9 cellular contexts compared by ENCODE assay signal in genomic region chr3:17632401-17633100, GRCh38.
DNase-seq lines count a peak whose midpoint lies in the region; ATAC-seq and TF ChIP-seq lines count a peak whose summit lies in the region.
"Had no signal": no experiment of that assay in that cellular context is flagged by ENCODE, and none has a peak within 500 bp of the region (broad histone marks: within the 10 kb centered on the region; RNA-seq: fewer than 3 reads in every experiment).

No MANE protein-coding gene starts in this region.

- H3K4me1 Mint-ChIP-seq in activated CD4-positive, alpha-beta T cell treated with anti-CD3 and anti-CD28 coated beads for 36 hours: peaks cover 17% of the 10 kb centered on the region
- peaks cover 17% of the 10 kb centered on the region for H3K4me1 Mint-ChIP-seq in activated CD4-positive, alpha-beta T cell treated with anti-CD3 and anti-CD28 coated beads, Interleukin-2, amount 10 ng/mL, durations not matched to agents 7 days and 5 days
- H3K4me1 Mint-ChIP-seq in T-cell: peaks cover 20 to 32% (median 27%) of the 10 kb centered on the region in 3 donors

- H3K27me3 Mint-ChIP-seq in activated CD4-positive, alpha-beta T cell treated with anti-CD3 and anti-CD28 coated beads for 36 hours: no peaks in the 10 kb centered on the region
- H3K27me3 Mint-ChIP-seq in activated CD4-positive, alpha-beta T cell treated with anti-CD3 and anti-CD28 coated beads, Interleukin-2, amount 10 ng/mL, durations not matched to agents 7 days and 5 days: no peaks in the 10 kb centered on the region
- H3K27me3 Mint-ChIP-seq in T-cell: no peaks in the 10 kb centered on the region

- no peaks in the 10 kb centered on the region for H3K9me3 ChIP-seq in mammary epithelial cell (replicated peaks; ENCODE audit: insufficient read depth, low read length)
- H3K9me3 ChIP-seq in gastrocnemius medialis: no peaks in the 10 kb centered on the region

- no peak for TF ChIP-seq CTCF in mammary epithelial cell (conservative IDR thresholded peaks at IDR 0.05 in 1 of 2, IDR thresholded peaks at IDR 0.05 in 1 of 2; ENCODE audit: extremely low read depth in 1 of 2, insufficient read depth in 1 of 2, low read depth in 1 of 2, low read length in 2 of 2)
- no peak for TF ChIP-seq CTCF in gastrocnemius medialis (IDR thresholded peaks at IDR 0.05 in 4 of 5, conservative IDR thresholded peaks at IDR 0.05 in 1 of 5)

- H3K27ac ChIP-seq in mammary epithelial cell (ENCODE audit: insufficient read depth, low read depth, low read length) (no peak overlapping the region), gastrocnemius medialis (peak overlapping the region; percentile 49 to 71 (median 66))

- H4K20me1 ChIP-seq in mammary epithelial cell (ENCODE audit: insufficient read depth, low read length): no peaks in the 10 kb centered on the region

- H3K27ac Mint-ChIP-seq in activated CD4-positive, alpha-beta T cell treated with anti-CD3 and anti-CD28 coated beads for 36 hours: no peak overlapping the region
- no peak overlapping the region for H3K27ac Mint-ChIP-seq in activated CD4-positive, alpha-beta T cell treated with anti-CD3 and anti-CD28 coated beads, Interleukin-2, amount 10 ng/mL, durations not matched to agents 7 days and 5 days
- H3K27ac Mint-ChIP-seq in T-cell: no peak overlapping the region

- H3K79me2 ChIP-seq in mammary epithelial cell (ENCODE audit: insufficient read depth, low read length): no peaks in the 10 kb centered on the region

- H3K9me3 Mint-ChIP-seq in activated CD4-positive, alpha-beta T cell treated with anti-CD3 and anti-CD28 coated beads for 36 hours (ENCODE audit: low read depth): no peaks in the 10 kb centered on the region
- no peaks in the 10 kb centered on the region for H3K9me3 Mint-ChIP-seq in activated CD4-positive, alpha-beta T cell treated with anti-CD3 and anti-CD28 coated beads, Interleukin-2, amount 10 ng/mL, durations not matched to agents 7 days and 5 days
- no peaks in the 10 kb centered on the region for H3K9me3 Mint-ChIP-seq in T-cell
- H3K9me3 Mint-ChIP-seq: nephron progenitor cell had no signal

- POLR2A ChIA-PET in activated CD4-positive, alpha-beta T cell treated with anti-CD3 and anti-CD28 coated beads for 36 hours (lab: Charles Lee): no interaction called here
- POLR2A ChIA-PET in activated CD4-positive, alpha-beta T cell treated with anti-CD3 and anti-CD28 coated beads, Interleukin-2, amount 10 ng/mL, durations not matched to agents 7 days and 5 days (lab: Charles Lee): no interaction called here
- POLR2A ChIA-PET in T-cell (lab: Charles Lee): no interaction called here

- H3K27me3 ChIP-seq in mammary epithelial cell (ENCODE audit: insufficient read depth, low read length) (no peaks in the 10 kb centered on the region), gastrocnemius medialis (no peaks in the 10 kb centered on the region)

- H3K4me1 ChIP-seq in mammary epithelial cell (ENCODE audit: insufficient read depth, low read length): no peaks in the 10 kb centered on the region
- H3K4me1 ChIP-seq in gastrocnemius medialis: peaks cover 18 to 19% of the 10 kb centered on the region in 2 donors

- H2AFZ ChIP-seq in mammary epithelial cell (ENCODE audit: low read depth, low read length): no peak overlapping the region

- TF ChIP-seq POLR2A in gastrocnemius medialis (IDR thresholded peaks at IDR 0.05): no peak

- dilution Hi-C loops in mammary epithelial cell (cut with HindIII; ENCODE audit: low sequenced_read_pairs): no loop called here

- WGBS in mammary epithelial cell (ENCODE audit: low coverage, missing lambda C conversion rate): 37% methylated on average over 3 of the region's 3 CpGs

- peak; percentile 63 for ATAC-seq in activated CD4-positive, alpha-beta T cell treated with anti-CD3 and anti-CD28 coated beads for 36 hours
- ATAC-seq in gastrocnemius medialis (peak; percentile 99), T-cell (replicated peaks in 1 of 4) (no peak)

- H3K4me2 ChIP-seq in mammary epithelial cell (ENCODE audit: insufficient read depth, low read depth, low read length): peak overlapping the region; percentile 31

- in situ Hi-C loops in mammary epithelial cell (cut with MboI; ENCODE audit: low sequenced_read_pairs in 2 of 2) (loop anchor here in 1 of 2 donors (25.0 kb wide), 1 partner anchor 205 kb away; no protein-coding TSS in a partner anchor), gastrocnemius medialis (cut with MboI; ENCODE audit: low sequenced_read_pairs in 4 of 4) (no loop called here)

- BruUV-seq in mammary epithelial cell (replicated peaks; lab: Mats Ljungman, UMichigan): no TSS peak

- peak; percentile 31 for DNase-seq in activated CD4-positive, alpha-beta T cell treated with anti-CD3 and anti-CD28 coated beads for 36 hours
- DNase-seq in activated CD4-positive, alpha-beta T cell treated with anti-CD3 and anti-CD28 coated beads, Interleukin-2, amount 10 ng/mL, durations not matched to agents 7 days and 5 days: no peak
- DNase-seq in MV-4-11 (lab: John Stamatoyannopoulos, UW) (peak; percentile 67), mammary epithelial cell (peak; percentile 65), gastrocnemius medialis (peak; percentile 47 to 75), NCI-H2196 treated with DMSO at 0.1 percent for 48 hours (lab: John Stamatoyannopoulos, UW; ENCODE audit: unreplicated experiment) (no peak), T-cell (no peak), NCI-H524 treated with DMSO at 0.1 percent for 48 hours (lab: John Stamatoyannopoulos, UW) (no peak)
- DNase-seq: nephron progenitor cell had no signal

- H3K4me3 ChIP-seq in mammary epithelial cell (replicated peaks in 1 of 3; ENCODE audit: insufficient read depth in 1 of 3, low read depth in 2 of 3, low read length in 3 of 3) (no peak overlapping the region), gastrocnemius medialis (no peak overlapping the region)

- no peak overlapping the region for H3K4me3 Mint-ChIP-seq in activated CD4-positive, alpha-beta T cell treated with anti-CD3 and anti-CD28 coated beads for 36 hours
- no peak overlapping the region for H3K4me3 Mint-ChIP-seq in activated CD4-positive, alpha-beta T cell treated with anti-CD3 and anti-CD28 coated beads, Interleukin-2, amount 10 ng/mL, durations not matched to agents 7 days and 5 days
- no peak overlapping the region for H3K4me3 Mint-ChIP-seq in T-cell
- H3K4me3 Mint-ChIP-seq: nephron progenitor cell had no signal

- no peak overlapping the region for H3K9ac ChIP-seq in mammary epithelial cell (ENCODE audit: insufficient read depth, low read length)

- CTCF ChIA-PET in activated CD4-positive, alpha-beta T cell treated with anti-CD3 and anti-CD28 coated beads for 36 hours (lab: Charles Lee): no interaction called here
- CTCF ChIA-PET in activated CD4-positive, alpha-beta T cell treated with anti-CD3 and anti-CD28 coated beads, Interleukin-2, amount 10 ng/mL, durations not matched to agents 7 days and 5 days (lab: Charles Lee): no interaction called here
- CTCF ChIA-PET in mammary epithelial cell (lab: Charles Lee; ENCODE audit: low non-redundant PET) (no interaction called here), T-cell (lab: Charles Lee) (no interaction called here)

- peaks cover 5% of the 10 kb centered on the region for H3K36me3 Mint-ChIP-seq in activated CD4-positive, alpha-beta T cell treated with anti-CD3 and anti-CD28 coated beads for 36 hours (ENCODE audit: low read depth)
- H3K36me3 Mint-ChIP-seq in activated CD4-positive, alpha-beta T cell treated with anti-CD3 and anti-CD28 coated beads, Interleukin-2, amount 10 ng/mL, durations not matched to agents 7 days and 5 days (ENCODE audit: low read depth): peaks cover 2% of the 10 kb centered on the region
- peaks cover 13% of the 10 kb centered on the region for H3K36me3 Mint-ChIP-seq in T-cell

- intact Hi-C loops in activated CD4-positive, alpha-beta T cell treated with anti-CD3 and anti-CD28 coated beads for 36 hours (cut with DNase I, micrococcal nuclease): no loop called here
- intact Hi-C loops in mammary epithelial cell (cut with micrococcal nuclease) (no loop called here), gastrocnemius medialis (cut with DNase I; ENCODE audit: low total_unique reads) (loop anchor here (10.0 kb wide), 1 partner anchor 148 kb away; no protein-coding TSS in a partner anchor)

- H3K36me3 ChIP-seq in mammary epithelial cell (ENCODE audit: insufficient read depth, low read length): no peaks in the 10 kb centered on the region
- H3K36me3 ChIP-seq in gastrocnemius medialis: no peaks in the 10 kb centered on the region

Comparison
In these comparisons a context has a peak if more than half of its experiments do, and no peak if none do; other contexts are left out.
1. DNase-seq: peak in activated CD4-positive, alpha-beta T cell treated with anti-CD3 and anti-CD28 coated beads for 36 hours (single experiment), MV-4-11 (single experiment), mammary epithelial cell (single experiment) and gastrocnemius medialis (2 of 2); none in activated CD4-positive, alpha-beta T cell treated with anti-CD3 and anti-CD28 coated beads, Interleukin-2, amount 10 ng/mL, durations not matched to agents 7 days and 5 days (single experiment), NCI-H2196 treated with DMSO at 0.1 percent for 48 hours (single experiment), T-cell (0 of 34) and NCI-H524 treated with DMSO at 0.1 percent for 48 hours (single experiment).
2. ATAC-seq: peak in activated CD4-positive, alpha-beta T cell treated with anti-CD3 and anti-CD28 coated beads for 36 hours (single experiment) and gastrocnemius medialis (2 of 2); none in T-cell (0 of 4).